ENCODE assay signal across 17 cellular contexts in the genomic region with DNA sequence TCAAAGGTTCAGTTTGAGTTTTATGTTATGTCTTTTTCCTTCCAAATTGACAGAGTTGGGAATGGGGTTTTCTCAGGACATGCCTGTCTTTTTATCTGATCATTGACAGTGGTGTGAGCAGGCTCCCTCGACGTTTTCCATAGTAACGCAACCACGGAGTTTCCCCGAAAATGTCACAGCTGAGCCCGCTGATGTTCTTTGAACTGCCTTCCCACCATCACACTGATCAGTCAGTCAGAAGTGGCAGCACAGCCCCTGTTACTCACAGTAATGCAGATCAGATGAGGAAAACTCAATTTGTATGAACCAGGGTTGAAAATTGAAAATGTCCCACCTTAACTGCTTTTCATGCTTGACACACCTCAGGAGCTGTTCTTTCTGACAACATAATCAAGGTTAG.
"Had no signal": no experiment of that assay in that cellular context is flagged by ENCODE, and none has a peak within 500 bp of the region (broad histone marks: within the 10 kb centered on the region; RNA-seq: fewer than 3 reads in every experiment).

No MANE protein-coding gene starts in this region.

- H3K27ac Mint-ChIP-seq: activated CD8-positive, alpha-beta memory T cell treated with anti-CD3 and anti-CD28 coated beads, Interleukin-2, amount 10 ng/mL, durations not matched to agents 7 days and 5 days; activated naive CD4-positive, alpha-beta T cell treated with anti-CD3 and anti-CD28 coated beads, Interleukin-2, amount 10 ng/mL, durations not matched to agents 7 days and 5 days; activated T-helper 2 cell treated with anti-CD3 and anti-CD28 coated beads, Interferon-gamma antibody, Interleukin-2, Interleukin-4, amounts not matched to agents 10 μg/mL and 5 μg/mL and 100 μg/mL, durations not matched to agents 14 hours and 24 hours and 36 hours had no signal

- H3K36me3 Mint-ChIP-seq: activated naive CD4-positive, alpha-beta T cell treated with anti-CD3 and anti-CD28 coated beads, Interleukin-2, amount 10 ng/mL, durations not matched to agents 7 days and 5 days had no signal

- ATAC-seq: activated CD8-positive, alpha-beta memory T cell treated with anti-CD3 and anti-CD28 coated beads, Interleukin-2, amount 10 ng/mL, durations not matched to agents 7 days and 5 days; foreskin keratinocyte; left colon had no signal

- H3K9me3 Mint-ChIP-seq: activated naive CD4-positive, alpha-beta T cell treated with anti-CD3 and anti-CD28 coated beads, Interleukin-2, amount 10 ng/mL, durations not matched to agents 7 days and 5 days had no signal

- H3K27me3 Mint-ChIP-seq: activated CD8-positive, alpha-beta memory T cell treated with anti-CD3 and anti-CD28 coated beads, Interleukin-2, amount 10 ng/mL, durations not matched to agents 7 days and 5 days; activated naive CD4-positive, alpha-beta T cell treated with anti-CD3 and anti-CD28 coated beads, Interleukin-2, amount 10 ng/mL, durations not matched to agents 7 days and 5 days had no signal

- DNase-seq: activated CD4-positive, alpha-beta T cell treated with anti-CD3 and anti-CD28 coated beads, Interleukin-2, amount 50 U/mL, for 1 hour; activated CD4-positive, CD25-positive, alpha-beta regulatory T cell; activated CD8-positive, alpha-beta memory T cell treated with anti-CD3 and anti-CD28 coated beads, Interleukin-2, amount 10 ng/mL, durations not matched to agents 7 days and 5 days; activated naive CD4-positive, alpha-beta T cell treated with anti-CD3 and anti-CD28 coated beads, Interleukin-2, amount 10 ng/mL, durations not matched to agents 7 days and 5 days; adrenal gland; central memory CD4-positive, alpha-beta T cell; dermis blood vessel endothelial cell; effector CD8-positive, alpha-beta T cell; foreskin keratinocyte; left colon; mesenchymal stem cell; occipital lobe; posterior cingulate gyrus; stimulated activated CD4-positive, alpha-beta T cell treated with anti-CD3 and anti-CD28 coated beads, Interleukin-4, amount 100 ng/mL, for 24 hours; stimulated activated naive CD4-positive, alpha-beta T cell treated with Interleukin-2 at 50 U/mL for 16 hours; tibial artery had no signal

- H3K4me3 Mint-ChIP-seq: activated CD8-positive, alpha-beta memory T cell treated with anti-CD3 and anti-CD28 coated beads, Interleukin-2, amount 10 ng/mL, durations not matched to agents 7 days and 5 days; activated naive CD4-positive, alpha-beta T cell treated with anti-CD3 and anti-CD28 coated beads, Interleukin-2, amount 10 ng/mL, durations not matched to agents 7 days and 5 days had no signal
